In genomic region chr1:91165033-91165654, GRCh38 we compare ENCODE assay signal across 8 cellular contexts.
A peak's percentile ranks its signal among the peaks of the same experiment; 100 is the strongest.
DNase-seq lines count a peak whose midpoint lies in the region; TF ChIP-seq lines count a peak whose summit lies in the region.

No MANE protein-coding gene starts in this region.

- H3K27me3 ChIP-seq in GM06990 (replicated peaks; ENCODE audit: control insufficient read depth, insufficient read depth, low read length) (no peaks in the 10 kb centered on the region; the same call in 1 of the 2 replicates), SJCRH30 (no peaks in the 10 kb centered on the region)

- no peak overlapping the region for H3K27ac Mint-ChIP-seq in glutamatergic neuron (ENCODE audit: unreplicated experiment)

- peak; percentile 37 for DNase-seq in GM06990 (ENCODE audit: extremely low read depth, insufficient read length)
- peak; percentile 56 for DNase-seq in H4 (ENCODE audit: low spot score)
- DNase-seq in LHCN-M2 (ENCODE audit: low read depth) = peak; percentile 38
- DNase-seq in SJCRH30 = peak; percentile 70 to 85
- peak; percentile 72 for DNase-seq in activated naive CD4-positive, alpha-beta T cell treated with Interleukin-2 at 50 U/mL for 16 hours
- DNase-seq in glutamatergic neuron = peak; percentile 95
- peak; percentile 61 for DNase-seq in pons (ENCODE audit: low spot score)
- peak; percentile 84 for DNase-seq in ureter (ENCODE audit: low spot score)

- H3K4me1 ChIP-seq in SJCRH30 = no peaks in the 10 kb centered on the region

- H3K9me3 ChIP-seq in SJCRH30 (replicated peaks) = no peaks in the 10 kb centered on the region

- H3K9me3 Mint-ChIP-seq in glutamatergic neuron (ENCODE audit: unreplicated experiment) = no peaks in the 10 kb centered on the region

- H3K27me3 Mint-ChIP-seq in glutamatergic neuron (ENCODE audit: unreplicated experiment) = no peaks in the 10 kb centered on the region

- H3K4me3 ChIP-seq in GM06990 (replicated peaks; ENCODE audit: low read depth, low read length) (no peak overlapping the region), SJCRH30 (no peak overlapping the region)

- TF ChIP-seq CTCF in GM06990 (IDR thresholded peaks at IDR 0.05; ENCODE audit: insufficient read depth, low read length, poor library complexity, severe bottlenecking) (peak; percentile 98), glutamatergic neuron (IDR thresholded peaks at IDR 0.05; ENCODE audit: partially characterized antibody, unreplicated experiment) (peak; percentile 92)

- no peak overlapping the region for H3K27ac ChIP-seq in SJCRH30

- H3K36me3 ChIP-seq in GM06990 (ENCODE audit: control insufficient read depth, insufficient read depth, low read length) (no peaks in the 10 kb centered on the region), SJCRH30 (no peaks in the 10 kb centered on the region)

- no peaks in the 10 kb centered on the region for H3K36me3 Mint-ChIP-seq in glutamatergic neuron (ENCODE audit: unreplicated experiment)

- peaks cover 5% of the 10 kb centered on the region for H3K4me1 Mint-ChIP-seq in glutamatergic neuron (ENCODE audit: low read depth, unreplicated experiment)

- H3K4me3 Mint-ChIP-seq in glutamatergic neuron (ENCODE audit: unreplicated experiment) = no peak overlapping the region

Comparison
In these comparisons a context has a peak if more than half of its experiments do, and no peak if none do; other contexts are left out.
1. DNase-seq: peak in every context shown above with its lines; median percentile 95 in glutamatergic neuron; 84 in ureter; 78 in SJCRH30; 72 in activated naive CD4-positive, alpha-beta T cell treated with Interleukin-2 at 50 U/mL for 16 hours; 61 in pons; 56 in H4; 38 in LHCN-M2; 37 in GM06990.